16 cellular contexts compared by ENCODE assay signal in genomic region chr11:2212411-2213251, GRCh38. TPM values are rescaled to one million over a fixed set of nuclear protein-coding genes. Genes with fewer than 3 reads are reported as not detected.
DNase-seq lines count a peak whose midpoint lies in the region; ATAC-seq and TF ChIP-seq lines count a peak whose summit lies in the region.
"Had no signal": no experiment of that assay in that cellular context is flagged by ENCODE, and none has a peak within 500 bp of the region (broad histone marks: within the 10 kb centered on the region; RNA-seq: fewer than 3 reads in every experiment).

No MANE protein-coding gene starts in this region.

- H3K36me3 ChIP-seq in testis (ENCODE audit: low read depth, missing control alignments) = no peaks in the 10 kb centered on the region
- H3K36me3 ChIP-seq: thyroid gland had no signal

- H3K4me1 ChIP-seq in testis = peaks cover 9% of the 10 kb centered on the region

- H3K9me3 ChIP-seq in testis = no peaks in the 10 kb centered on the region
- H3K9me3 ChIP-seq: thyroid gland had no signal

- no peak for TF ChIP-seq POLR2A in testis (IDR thresholded peaks at IDR 0.05)

- no peak overlapping the region for H3K27ac Mint-ChIP-seq in activated naive CD8-positive, alpha-beta T cell
- no peak overlapping the region for H3K27ac Mint-ChIP-seq in activated naive CD8-positive, alpha-beta T cell treated with anti-CD3 and anti-CD28 coated beads for 36 hours
- H3K27ac Mint-ChIP-seq in activated naive CD8-positive, alpha-beta T cell treated with anti-CD3 and anti-CD28 coated beads, Interleukin-2, amount 10 ng/mL, durations not matched to agents 7 days and 5 days = no peak overlapping the region
- H3K27ac Mint-ChIP-seq in mesothelial cell of epicardium = no peak overlapping the region
- H3K27ac Mint-ChIP-seq: HFFc6 had no signal

- no peaks in the 10 kb centered on the region for H3K9me3 Mint-ChIP-seq in activated naive CD8-positive, alpha-beta T cell (ENCODE audit: low read depth)
- H3K9me3 Mint-ChIP-seq in activated naive CD8-positive, alpha-beta T cell treated with anti-CD3 and anti-CD28 coated beads for 36 hours = no peaks in the 10 kb centered on the region
- no peaks in the 10 kb centered on the region for H3K9me3 Mint-ChIP-seq in activated naive CD8-positive, alpha-beta T cell treated with anti-CD3 and anti-CD28 coated beads, Interleukin-2, amount 10 ng/mL, durations not matched to agents 7 days and 5 days
- no peaks in the 10 kb centered on the region for H3K9me3 Mint-ChIP-seq in mesothelial cell of epicardium
- H3K9me3 Mint-ChIP-seq: HFFc6; T-helper 1 cell treated with Interleukin-12 subunit alpha and Interleukin-12 subunit beta and Interleukin-4 antibody, amounts not matched to agents 30 μg/mL and 1 μg/mL, for 36 hours had no signal

- H3K4me3 Mint-ChIP-seq in activated naive CD8-positive, alpha-beta T cell = peak overlapping the region; percentile 23
- H3K4me3 Mint-ChIP-seq in activated naive CD8-positive, alpha-beta T cell treated with anti-CD3 and anti-CD28 coated beads for 36 hours = no peak overlapping the region
- peak overlapping the region; percentile 19 for H3K4me3 Mint-ChIP-seq in activated naive CD8-positive, alpha-beta T cell treated with anti-CD3 and anti-CD28 coated beads, Interleukin-2, amount 10 ng/mL, durations not matched to agents 7 days and 5 days
- H3K4me3 Mint-ChIP-seq in mesothelial cell of epicardium = no peak overlapping the region
- H3K4me3 Mint-ChIP-seq: HFFc6; T-helper 1 cell treated with Interleukin-12 subunit alpha and Interleukin-12 subunit beta and Interleukin-4 antibody, amounts not matched to agents 30 μg/mL and 1 μg/mL, for 36 hours had no signal

- no peaks in the 10 kb centered on the region for H3K27me3 Mint-ChIP-seq in activated naive CD8-positive, alpha-beta T cell
- H3K27me3 Mint-ChIP-seq in activated naive CD8-positive, alpha-beta T cell treated with anti-CD3 and anti-CD28 coated beads for 36 hours = no peaks in the 10 kb centered on the region
- H3K27me3 Mint-ChIP-seq in activated naive CD8-positive, alpha-beta T cell treated with anti-CD3 and anti-CD28 coated beads, Interleukin-2, amount 10 ng/mL, durations not matched to agents 7 days and 5 days = no peaks in the 10 kb centered on the region
- H3K27me3 Mint-ChIP-seq in mesothelial cell of epicardium (ENCODE audit: low read depth) = peaks cover 4% of the 10 kb centered on the region

- H3K27ac ChIP-seq in testis = no peak overlapping the region
- H3K27ac ChIP-seq: thyroid gland had no signal

- DNase-seq in activated naive CD8-positive, alpha-beta T cell treated with anti-CD3 and anti-CD28 coated beads for 36 hours = no peak
- peak; percentile 35 for DNase-seq in activated naive CD8-positive, alpha-beta T cell treated with anti-CD3 and anti-CD28 coated beads, Interleukin-2, amount 10 ng/mL, durations not matched to agents 7 days and 5 days
- DNase-seq in mesothelial cell of epicardium (ENCODE audit: low spot score in 2 of 2, unreplicated experiment in 2 of 2) = peak; percentile 16 to 37
- DNase-seq in testis = peak; percentile 46
- no peak for DNase-seq in COLO829 (ENCODE audit: low spot score)
- no peak for DNase-seq in stimulated activated CD4-positive, alpha-beta T cell treated with anti-CD3 and anti-CD28 coated beads, Interleukin-2, amount 100 ng/mL, for 24 hours
- DNase-seq in stimulated activated CD4-positive, alpha-beta T cell treated with anti-CD3 and anti-CD28 coated beads, Interleukin-2, amount 100 ng/mL, for 48 hours = no peak
- DNase-seq: central memory CD4-positive, alpha-beta T cell; glutamatergic neuron; HFFc6; NCI-H187 treated with DMSO at 0.1 percent for 48 hours; thyroid gland had no signal

- no peak for ATAC-seq in activated naive CD8-positive, alpha-beta T cell treated with anti-CD3 and anti-CD28 coated beads, Interleukin-2, amount 10 ng/mL, durations not matched to agents 7 days and 5 days (ENCODE audit: low read depth)

- H3K4me3 ChIP-seq in testis = no peak overlapping the region
- H3K4me3 ChIP-seq: thyroid gland had no signal

- H3K4me1 Mint-ChIP-seq in activated naive CD8-positive, alpha-beta T cell (ENCODE audit: low read depth) = peaks cover 14% of the 10 kb centered on the region
- peaks cover 5% of the 10 kb centered on the region for H3K4me1 Mint-ChIP-seq in activated naive CD8-positive, alpha-beta T cell treated with anti-CD3 and anti-CD28 coated beads for 36 hours
- H3K4me1 Mint-ChIP-seq in activated naive CD8-positive, alpha-beta T cell treated with anti-CD3 and anti-CD28 coated beads, Interleukin-2, amount 10 ng/mL, durations not matched to agents 7 days and 5 days = peaks cover 10% of the 10 kb centered on the region
- peaks cover 15% of the 10 kb centered on the region for H3K4me1 Mint-ChIP-seq in mesothelial cell of epicardium

- no peak for TF ChIP-seq CTCF in mesothelial cell of epicardium (IDR thresholded peaks at IDR 0.05; ENCODE audit: unreplicated experiment)
- TF ChIP-seq CTCF in testis (IDR thresholded peaks at IDR 0.05) = no peak

- H3K36me3 Mint-ChIP-seq in activated naive CD8-positive, alpha-beta T cell = no peaks in the 10 kb centered on the region
- H3K36me3 Mint-ChIP-seq in activated naive CD8-positive, alpha-beta T cell treated with anti-CD3 and anti-CD28 coated beads for 36 hours = no peaks in the 10 kb centered on the region
- no peaks in the 10 kb centered on the region for H3K36me3 Mint-ChIP-seq in activated naive CD8-positive, alpha-beta T cell treated with anti-CD3 and anti-CD28 coated beads, Interleukin-2, amount 10 ng/mL, durations not matched to agents 7 days and 5 days
- no peaks in the 10 kb centered on the region for H3K36me3 Mint-ChIP-seq in mesothelial cell of epicardium

- 71 to 72% methylated on average over 19 to 23 of the region's 23 CpGs for WGBS in testis, 2 donors

- POLR2A ChIA-PET in activated naive CD8-positive, alpha-beta T cell treated with anti-CD3 and anti-CD28 coated beads, Interleukin-2, amount 10 ng/mL, durations not matched to agents 7 days and 5 days (lab: Charles Lee) = interaction anchor here (0.7 kb wide), 1 partner anchor 323 kb away, joined by 5 read pairs; no protein-coding TSS in a partner anchor

- intact Hi-C loops in testis (cut with DNase I; ENCODE audit: low total_unique reads) = no loop called here

- H3K27me3 ChIP-seq in testis = no peaks in the 10 kb centered on the region
- H3K27me3 ChIP-seq: thyroid gland had no signal

RNA-seq across cellular contexts. Expression of gene TH, which starts 41.0 kb away (rescaled TPM):
- total RNA-seq in activated naive CD8-positive, alpha-beta T cell treated with anti-CD3 and anti-CD28 coated beads for 36 hours = not detected
- total RNA-seq in activated naive CD8-positive, alpha-beta T cell treated with anti-CD3 and anti-CD28 coated beads, Interleukin-2, amount 10 ng/mL, durations not matched to agents 7 days and 5 days = not detected
- total RNA-seq in mesothelial cell of epicardium = 0.77 to 1.4 TPM (median 1.1 TPM) in 3 replicates
- total RNA-seq in testis = 1 to 10 TPM; 1.1 to 2.0 TPM
- 1.2 TPM for polyA plus RNA-seq in testis (ENCODE audit: insufficient read depth, low read depth, low replicate concordance)
- total RNA-seq: HFFc6, thyroid gland had no signal

RNA-seq across cellular contexts. Expression of gene INS, which starts 51.6 kb away (rescaled TPM):
- not detected for total RNA-seq in activated naive CD8-positive, alpha-beta T cell treated with anti-CD3 and anti-CD28 coated beads for 36 hours
- total RNA-seq in activated naive CD8-positive, alpha-beta T cell treated with anti-CD3 and anti-CD28 coated beads, Interleukin-2, amount 10 ng/mL, durations not matched to agents 7 days and 5 days = not detected
- not detected in 3 replicates for total RNA-seq in mesothelial cell of epicardium
- not detected for total RNA-seq in testis
- polyA plus RNA-seq in testis (ENCODE audit: insufficient read depth, low read depth, low replicate concordance) = not detected
- total RNA-seq: epithelial cell of proximal tubule, HFFc6, thyroid gland had no signal
- polyA plus RNA-seq: neural cell had no signal

RNA-seq across cellular contexts. Expression of gene ASCL2, which starts 57.8 kb away (rescaled TPM):
- 1 to 10 TPM; 2.5 to 2.9 TPM for total RNA-seq in activated naive CD8-positive, alpha-beta T cell treated with anti-CD3 and anti-CD28 coated beads for 36 hours
- under 1 TPM; 0.62 to 0.80 TPM for total RNA-seq in activated naive CD8-positive, alpha-beta T cell treated with anti-CD3 and anti-CD28 coated beads, Interleukin-2, amount 10 ng/mL, durations not matched to agents 7 days and 5 days
- 0.36 to 0.58 TPM (median 0.49 TPM) in 3 replicates for total RNA-seq in mesothelial cell of epicardium
- total RNA-seq in testis = 1 to 10 TPM; 4.8 to 5.8 TPM
- 1.3 TPM for polyA plus RNA-seq in testis (ENCODE audit: insufficient read depth, low read depth, low replicate concordance)
- total RNA-seq: HFFc6 had no signal
- polyA plus RNA-seq: neural cell had no signal

Comparison
In these comparisons a context has a peak if more than half of its experiments do, and no peak if none do; other contexts are left out.
1. H3K4me3 Mint-ChIP-seq: peak in activated naive CD8-positive, alpha-beta T cell (single experiment) and activated naive CD8-positive, alpha-beta T cell treated with anti-CD3 and anti-CD28 coated beads, Interleukin-2, amount 10 ng/mL, durations not matched to agents 7 days and 5 days (single experiment); none in activated naive CD8-positive, alpha-beta T cell treated with anti-CD3 and anti-CD28 coated beads for 36 hours (single experiment) and mesothelial cell of epicardium (single experiment).
2. DNase-seq: peak in activated naive CD8-positive, alpha-beta T cell treated with anti-CD3 and anti-CD28 coated beads, Interleukin-2, amount 10 ng/mL, durations not matched to agents 7 days and 5 days (single experiment), mesothelial cell of epicardium (2 of 2) and testis (single experiment); none in activated naive CD8-positive, alpha-beta T cell treated with anti-CD3 and anti-CD28 coated beads for 36 hours (single experiment), COLO829 (single experiment), stimulated activated CD4-positive, alpha-beta T cell treated with anti-CD3 and anti-CD28 coated beads, Interleukin-2, amount 100 ng/mL, for 24 hours (0 of 2) and stimulated activated CD4-positive, alpha-beta T cell treated with anti-CD3 and anti-CD28 coated beads, Interleukin-2, amount 100 ng/mL, for 48 hours (0 of 2).